In genomic region chr1:6800728-6801127, GRCh38 we compare ENCODE assay signal across 1 cellular context.
TF ChIP-seq lines count a peak whose summit lies in the region.

No MANE protein-coding gene starts in this region.

TF ChIP-seq in A549, 52 proteins besides CTCF, POLR2A, EP300 and RAD21 (continued from another document):
- TF ChIP-seq RARB (CRISPR knock-in tag; IDR thresholded peaks at IDR 0.05) (no peak), PHF8 (IDR thresholded peaks at IDR 0.05; ENCODE audit: borderline replicate concordance, low read depth) (no peak), RNF2 (IDR thresholded peaks at IDR 0.05; ENCODE audit: borderline replicate concordance, low read depth) (no peak), E2F6 (IDR thresholded peaks at IDR 0.05; ENCODE audit: borderline replicate concordance, low read depth) (no peak), FOXS1 (CRISPR knock-in tag; IDR thresholded peaks at IDR 0.05) (no peak), EHF (CRISPR knock-in tag; IDR thresholded peaks at IDR 0.05) (no peak), USF2 (IDR thresholded peaks at IDR 0.05) (no peak)
